Comparison of ENCODE assay signal across 10 cellular contexts in the genomic region with DNA sequence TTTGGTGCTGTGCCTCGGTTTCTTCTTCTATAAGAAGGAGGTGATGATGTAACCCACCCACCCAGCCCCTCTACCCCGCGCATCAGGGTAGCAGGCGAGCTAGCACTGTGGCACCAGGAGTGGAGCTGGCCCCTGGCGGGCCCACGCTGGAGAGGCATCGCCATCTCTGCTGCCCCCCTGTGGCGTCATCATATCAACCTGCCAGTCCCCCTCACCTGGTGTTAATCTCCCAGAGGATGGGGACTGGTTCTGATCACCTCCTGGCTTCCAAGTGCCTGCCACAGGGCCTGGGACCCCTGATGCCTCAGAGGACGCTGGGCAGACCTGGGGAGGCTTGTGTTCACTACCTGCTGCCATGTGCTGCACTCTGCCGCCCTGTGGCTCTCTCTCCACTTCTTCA. TPM values are rescaled to one million over a fixed set of nuclear protein-coding genes. Genes with fewer than 3 reads are reported as not detected.
DNase-seq lines count a peak whose midpoint lies in the region; ATAC-seq, FAIRE-seq and TF ChIP-seq lines count a peak whose summit lies in the region.
"Had no signal": no experiment of that assay in that cellular context is flagged by ENCODE, and none has a peak within 500 bp of the region (broad histone marks: within the 10 kb centered on the region; RNA-seq: fewer than 3 reads in every experiment).

No MANE protein-coding gene starts in this region.

- peaks cover 0 to 10% (median 0%) of the 10 kb centered on the region in 3 donors for H3K9me3 Mint-ChIP-seq in T-cell

- peaks cover 2 to 6% (median 4%) of the 10 kb centered on the region in 3 donors for H3K4me1 Mint-ChIP-seq in T-cell

- CTCF ChIA-PET in T-cell (lab: Charles Lee) = no interaction called here

- no peak overlapping the region for H3K27ac ChIP-seq in osteoblast (ENCODE audit: low read depth, low read length)

- TF ChIP-seq CTCF in HFF-Myc (IDR thresholded peaks at IDR 0.05; ENCODE audit: low read depth, low read length, missing control alignments) (peak; percentile 18), bronchial epithelial cell (IDR thresholded peaks at IDR 0.05; ENCODE audit: insufficient read depth, low read length, severe bottlenecking) (peak; percentile 36), osteoblast (IDR thresholded peaks at IDR 0.05; ENCODE audit: extremely low read depth, low read depth, low read length) (peak; percentile 23)

- H3K4me3 ChIP-seq in HFF-Myc (replicated peaks; ENCODE audit: low read depth, low read length) (no peak overlapping the region), bronchial epithelial cell (ENCODE audit: low read depth, low read length) (no peak overlapping the region), osteoblast (ENCODE audit: insufficient read depth, low read length) (no peak overlapping the region)

- H3K4me2 ChIP-seq in osteoblast (ENCODE audit: insufficient read depth, low read length) = no peak overlapping the region

- no peaks in the 10 kb centered on the region for H3K4me1 ChIP-seq in osteoblast (ENCODE audit: insufficient read depth, low read length)

- no peak for ATAC-seq in T-cell (replicated peaks in 1 of 4)
- ATAC-seq in GM18511 (IDR thresholded peaks at IDR 0.05; ENCODE audit: unreplicated experiment) = no peak
- ATAC-seq in GM21576 (IDR thresholded peaks at IDR 0.05; ENCODE audit: unreplicated experiment) = no peak

- POLR2A ChIA-PET in T-cell (lab: Charles Lee) = no interaction called here

- FAIRE-seq in bronchial epithelial cell (lab: Jason Lieb, UNC) = no peak

- no peaks in the 10 kb centered on the region for H3K9me3 ChIP-seq in osteoblast (ENCODE audit: low read depth, low read length)

- H3K36me3 ChIP-seq in bronchial epithelial cell (ENCODE audit: control insufficient read depth, insufficient read depth, low read length) = no peaks in the 10 kb centered on the region
- H3K36me3 ChIP-seq in osteoblast (ENCODE audit: insufficient read depth, low read length) = no peaks in the 10 kb centered on the region

- H3K27me3 Mint-ChIP-seq in T-cell = peaks cover 34 to 50% of the 10 kb centered on the region in 2 donors

- no peak overlapping the region for H3K4me3 Mint-ChIP-seq in T-cell
- H3K4me3 Mint-ChIP-seq: CD4-positive, alpha-beta memory T cell had no signal

- H3K27ac Mint-ChIP-seq in T-cell = no peak overlapping the region
- H3K27ac Mint-ChIP-seq: CD4-positive, alpha-beta memory T cell had no signal

- no peaks in the 10 kb centered on the region for H3K36me3 Mint-ChIP-seq in T-cell
- H3K36me3 Mint-ChIP-seq: CD4-positive, alpha-beta memory T cell had no signal

- no peaks in the 10 kb centered on the region for H4K20me1 ChIP-seq in osteoblast (ENCODE audit: insufficient read depth, low read length)

- no peaks in the 10 kb centered on the region for H3K79me2 ChIP-seq in osteoblast (ENCODE audit: insufficient read depth, low read length)

- H2AFZ ChIP-seq in osteoblast (ENCODE audit: low read length) = no peak overlapping the region

- DNase-seq in NCI-H748 (lab: John Stamatoyannopoulos, UW; ENCODE audit: unreplicated experiment) (peak; percentile 31), NCI-H748 treated with DMSO at 0.1 percent for 48 hours (lab: John Stamatoyannopoulos, UW) (no peak), HFF-Myc (ENCODE audit: extremely low read depth, low read depth) (no peak), bronchial epithelial cell (ENCODE audit: low read depth) (no peak), osteoblast (ENCODE audit: insufficient read length, low spot score, missing footprints) (peak; percentile 87), T-cell (no peak)
- DNase-seq: effector memory CD4-positive, alpha-beta T cell had no signal

- H3K27me3 ChIP-seq in bronchial epithelial cell (ENCODE audit: control insufficient read depth, insufficient read depth, low read length) = peaks cover 2% of the 10 kb centered on the region
- peaks cover 34% of the 10 kb centered on the region for H3K27me3 ChIP-seq in osteoblast (ENCODE audit: insufficient read depth, low read length)

RNA-seq across cellular contexts. Expression of a gene that starts 6.3 kb away (rescaled TPM):
- total RNA-seq in bronchial epithelial cell (under 0.01 and 1.0 TPM in 2 replicates), osteoblast (9.0 and 11.5 TPM in 2 replicates), T-cell (under 1 TPM in 1 of 5 donors, not detected in 4; 0.22 TPM)
- total RNA-seq: CD4-positive, alpha-beta memory T cell had no signal

Comparison
In these comparisons a context has a peak if more than half of its experiments do, and no peak if none do; other contexts are left out.
1. DNase-seq: peak in NCI-H748 (single experiment) and osteoblast (single experiment); none in NCI-H748 treated with DMSO at 0.1 percent for 48 hours (single experiment), HFF-Myc (single experiment), bronchial epithelial cell (single experiment) and T-cell (0 of 34).
2. Peak in every context shown above with its lines, with median percentiles within 50 percentile points of each other: CTCF ChIP-seq.